ENCODE assay signal across 22 cellular contexts in genomic region chr6:163836916-163837660, GRCh38.
DNase-seq lines count a peak whose midpoint lies in the region; ATAC-seq, FAIRE-seq and TF ChIP-seq lines count a peak whose summit lies in the region.
"Had no signal": no experiment of that assay in that cellular context is flagged by ENCODE, and none has a peak within 500 bp of the region (broad histone marks: within the 10 kb centered on the region; RNA-seq: fewer than 3 reads in every experiment).

No MANE protein-coding gene starts in this region.

- H3K4me3 ChIP-seq in SJCRH30 (peak overlapping the region; percentile 40; the same call in 1 of the 2 replicates), left ventricle myocardium inferior (peak overlapping the region; percentile 45)
- H3K4me3 ChIP-seq: lower lobe of right lung, SJSA1 had no signal

- H3K27ac ChIP-seq in SJCRH30 (no peak overlapping the region), left ventricle myocardium inferior (replicated peaks) (peak overlapping the region; percentile 80)
- H3K27ac ChIP-seq: breast epithelium, HL-60, lower lobe of right lung, SJSA1 had no signal

- no peak for TF ChIP-seq CTCF in left ventricle myocardium inferior (IDR thresholded peaks at IDR 0.05; ENCODE audit: borderline replicate concordance)

- H3K9me3 ChIP-seq in SJCRH30 (replicated peaks) (peaks cover 5% of the 10 kb centered on the region), left ventricle myocardium inferior (replicated peaks) (no peaks in the 10 kb centered on the region)
- H3K9me3 ChIP-seq: BE2C, lower lobe of right lung had no signal

- H3K27me3 ChIP-seq in SJCRH30 (no peaks in the 10 kb centered on the region), left ventricle myocardium inferior (ENCODE audit: low read depth) (no peaks in the 10 kb centered on the region)
- H3K27me3 ChIP-seq: BE2C, breast epithelium, SJSA1 had no signal

- intact Hi-C loops in left ventricle myocardium inferior (cut with micrococcal nuclease) = no loop called here
- intact Hi-C loops in sciatic nerve (cut with DNase I) = no loop called here

- no peak for FAIRE-seq in H54 (lab: Jason Lieb, UNC)

- no peaks in the 10 kb centered on the region for H3K36me3 ChIP-seq in SJCRH30
- no peaks in the 10 kb centered on the region for H3K36me3 ChIP-seq in left ventricle myocardium inferior
- H3K36me3 ChIP-seq: BE2C, breast epithelium, lower lobe of right lung, SJSA1 had no signal

- peak; percentile 27 for ATAC-seq in sciatic nerve
- no peak for ATAC-seq in GM21447 (IDR thresholded peaks at IDR 0.05; ENCODE audit: unreplicated experiment)
- ATAC-seq: lower lobe of right lung; natural killer cell treated with Interleukin-12 subunit alpha and Interleukin-12 subunit beta and Interleukin-15 and Interleukin-18, amount 100 ng/mL, for 72 hours had no signal

- H3K4me1 ChIP-seq in SJCRH30 = no peaks in the 10 kb centered on the region
- peaks cover 30% of the 10 kb centered on the region for H3K4me1 ChIP-seq in left ventricle myocardium inferior
- H3K4me1 ChIP-seq: breast epithelium, lower lobe of right lung, SJSA1 had no signal

- peak; percentile 59 for DNase-seq in COLO829 (ENCODE audit: low spot score)
- DNase-seq in SJCRH30 = no peak
- no peak for DNase-seq in left ventricle myocardium inferior
- DNase-seq in sciatic nerve (ENCODE audit: low spot score) = no peak
- DNase-seq in H54 (ENCODE audit: insufficient read length, low spot score) = no peak
- DNase-seq in stimulated activated CD4-positive, alpha-beta T cell treated with anti-CD3 and anti-CD28 coated beads, Interleukin-1b, Interleukin-23, amount 100 ng/mL, for 48 hours = no peak
- no peak for DNase-seq in AG20443 (ENCODE audit: low spot score)
- DNase-seq: activated CD4-positive, alpha-beta T cell treated with anti-CD3 and anti-CD28 coated beads, Interleukin-2, amount 10 ng/mL, durations not matched to agents 24 days and 14 days; activated T-cell treated with anti-CD3 and anti-CD28 coated beads for 4 hours; BE2C; effector CD4-positive, alpha-beta T cell; KG1; lower lobe of right lung; NCI-H1048; NCI-H2227 treated with DMSO at 0.1 percent for 48 hours; stimulated activated naive CD4-positive, alpha-beta T cell; T1000 had no signal

- no peak for TF ChIP-seq POLR2A in H54 (IDR thresholded peaks at IDR 0.05; ENCODE audit: low read depth, low read length)
